2 cellular contexts compared by ENCODE assay signal in the genomic region with DNA sequence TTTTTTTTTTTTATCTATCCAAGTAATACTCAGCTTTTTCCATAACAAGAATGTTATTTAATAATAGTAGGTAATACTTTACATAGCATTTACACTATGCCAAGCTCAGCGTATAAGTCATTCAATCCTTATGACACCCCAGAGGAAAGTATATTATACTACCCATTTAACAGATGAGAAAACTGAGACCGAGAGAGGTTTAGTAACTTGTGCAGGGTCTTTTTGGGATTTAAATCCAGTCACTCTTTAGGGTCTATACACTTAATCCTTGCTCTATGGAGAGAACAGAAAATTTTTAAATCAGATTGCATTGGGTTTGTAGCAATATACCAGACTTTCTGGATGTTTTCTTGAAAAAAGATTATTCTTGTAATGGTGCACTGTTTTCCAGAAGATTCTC.
A peak's percentile ranks its signal among the peaks of the same experiment; 100 is the strongest.
TF ChIP-seq lines count a peak whose summit lies in the region.

No MANE protein-coding gene starts in this region.

TF ChIP-seq in HepG2, 621 proteins besides CTCF, POLR2A, EP300 and RAD21:
- no peak for TF ChIP-seq U2AF1 (optimal IDR thresholded peaks at IDR 0.05; ENCODE audit: low read depth, low read length)
- TF ChIP-seq ZNF629 (CRISPR knock-in tag; conservative IDR thresholded peaks at IDR 0.05): peak; percentile 53; the same call in 1 of the 2 replicates
- TF ChIP-seq CHD4 (IDR thresholded peaks at IDR 0.05; ENCODE audit: borderline replicate concordance, low read length): peak; percentile 41; the same call in 1 of the 2 replicates

TF ChIP-seq in K562, 482 proteins besides CTCF, POLR2A, EP300 and RAD21:
- TF ChIP-seq BCOR (IDR thresholded peaks at IDR 0.05) (peak; percentile 44; the same call in 1 of the 2 replicates), RBM25 (IDR thresholded peaks at IDR 0.05; ENCODE audit: low read depth, low read length, severe bottlenecking) (peak; percentile 86), SAFB2 (IDR thresholded peaks at IDR 0.05; ENCODE audit: borderline replicate concordance, low read depth, low read length, severe bottlenecking) (no peak), CAMTA2 (CRISPR knock-in tag; conservative IDR thresholded peaks at IDR 0.05) (no peak), ADNP (tag; IDR thresholded peaks at IDR 0.05) (0 out of 2 replicates have a peak, but pooled peaks have one; percentile 19)
